14 cellular contexts compared by ENCODE assay signal in the genomic region with DNA sequence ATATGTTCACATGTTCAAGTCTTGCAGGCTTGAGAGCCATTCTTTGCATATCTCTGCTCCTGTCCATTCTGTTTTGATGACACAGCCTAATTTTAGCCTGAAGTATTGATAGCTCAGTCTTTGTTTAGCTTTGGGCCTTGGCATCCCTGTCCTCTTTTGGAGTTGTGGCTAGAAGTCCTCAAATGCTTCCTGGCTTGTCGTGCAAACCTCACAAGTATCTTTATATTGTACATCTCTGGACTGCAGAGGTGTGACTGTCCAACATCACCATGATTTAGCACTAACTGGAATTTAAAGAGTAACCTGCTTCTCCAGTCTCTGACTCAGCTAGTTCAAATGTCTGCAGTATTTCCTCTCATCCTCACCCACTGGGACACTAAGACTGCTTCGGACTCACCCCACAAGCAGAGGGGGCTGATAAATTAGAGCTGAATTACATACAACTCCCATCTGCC. TPM values are rescaled to one million over a fixed set of nuclear protein-coding genes. Genes with fewer than 3 reads are reported as not detected.
DNase-seq lines count a peak whose midpoint lies in the region; FAIRE-seq and TF ChIP-seq lines count a peak whose summit lies in the region.
"Had no signal": no experiment of that assay in that cellular context is flagged by ENCODE, and none has a peak within 500 bp of the region (broad histone marks: within the 10 kb centered on the region; RNA-seq: fewer than 3 reads in every experiment).

No MANE protein-coding gene starts in this region.

- no peak overlapping the region for H3K9ac ChIP-seq in astrocyte (ENCODE audit: low read length)
- H3K9ac ChIP-seq in mesenchymal stem cell (ENCODE audit: low read length), result no peak overlapping the region

- H3K9me3 ChIP-seq in astrocyte (ENCODE audit: insufficient read depth, low read depth, low read length) (peaks cover 3% of the 10 kb centered on the region), mesenchymal stem cell (ENCODE audit: control insufficient read depth, low read length) (peaks cover 18% of the 10 kb centered on the region)

- H3K4me1 ChIP-seq in astrocyte (ENCODE audit: insufficient read depth, low read length), result peaks cover 9% of the 10 kb centered on the region
- peaks cover 3% of the 10 kb centered on the region for H3K4me1 ChIP-seq in mesenchymal stem cell (ENCODE audit: control insufficient read depth, insufficient read depth, low read depth, low read length)

- TF ChIP-seq CTCF in astrocyte (IDR thresholded peaks at IDR 0.05; ENCODE audit: insufficient read depth, low read depth, low read length), result no peak

- H3K4me3 ChIP-seq in astrocyte (ENCODE audit: insufficient read depth, low read depth, low read length), result no peak overlapping the region
- H3K4me3 ChIP-seq in mesenchymal stem cell (ENCODE audit: insufficient read depth in 1 of 2, low read depth in 1 of 2, low read length in 2 of 2), result no peak overlapping the region
- H3K4me3 ChIP-seq: tibial nerve had no signal

- H3K36me3 Mint-ChIP-seq in astrocyte (ENCODE audit: low read depth, unreplicated experiment), result peaks cover 10% of the 10 kb centered on the region

- no peak overlapping the region for H3K4ac ChIP-seq in mesenchymal stem cell (ENCODE audit: low read depth in 1 of 2, low read length in 2 of 2)

- peak overlapping the region; percentile 37 for H3K4me2 ChIP-seq in astrocyte (ENCODE audit: low read length)
- H3K4me2 ChIP-seq in mesenchymal stem cell (ENCODE audit: low read length, poor library complexity, severe bottlenecking), result no peak overlapping the region

- no peak overlapping the region for H2BK15ac ChIP-seq in mesenchymal stem cell (ENCODE audit: low read depth, poor library complexity, severe bottlenecking)

- FAIRE-seq in astrocyte (lab: Jason Lieb, UNC), result peak; percentile 13

- H3K23ac ChIP-seq in mesenchymal stem cell (ENCODE audit: low read length in 2 of 2), result no peak overlapping the region

- no peaks in the 10 kb centered on the region for H4K20me1 ChIP-seq in astrocyte (ENCODE audit: insufficient read depth, low read length)

- no peak overlapping the region for H2AFZ ChIP-seq in astrocyte (ENCODE audit: low read depth, low read length)
- no peak overlapping the region for H2AFZ ChIP-seq in mesenchymal stem cell (ENCODE audit: low read depth, low read length)

- H2BK120ac ChIP-seq in mesenchymal stem cell (ENCODE audit: low read depth, low read length), result no peak overlapping the region

- H3K4me1 Mint-ChIP-seq in astrocyte (ENCODE audit: low read depth, unreplicated experiment), result peaks cover 16% of the 10 kb centered on the region
- H3K4me1 Mint-ChIP-seq: endodermal cell had no signal

- H3K18ac ChIP-seq in mesenchymal stem cell (ENCODE audit: low read depth in 1 of 2, low read length in 2 of 2), result no peak overlapping the region

- no peak overlapping the region for H2BK12ac ChIP-seq in mesenchymal stem cell (ENCODE audit: low read length in 2 of 2)

- no peak overlapping the region for H4K8ac ChIP-seq in mesenchymal stem cell (ENCODE audit: low read length)

- H3K27me3 Mint-ChIP-seq in astrocyte (ENCODE audit: low read depth, unreplicated experiment), result no peaks in the 10 kb centered on the region

- no peaks in the 10 kb centered on the region for H3K79me2 ChIP-seq in astrocyte (ENCODE audit: insufficient read depth, low read length)

- H4K91ac ChIP-seq in mesenchymal stem cell (ENCODE audit: low read length), result no peak overlapping the region

- H3K9me3 Mint-ChIP-seq in astrocyte (ENCODE audit: unreplicated experiment), result peaks cover 40% of the 10 kb centered on the region

- H3K27ac ChIP-seq in astrocyte (ENCODE audit: low read depth, low read length) (no peak overlapping the region), mesenchymal stem cell (ENCODE audit: low read length, poor library complexity, severe bottlenecking) (peak overlapping the region; percentile 32)
- H3K27ac ChIP-seq: HL-60, tibial nerve had no signal

- H3K27ac Mint-ChIP-seq in astrocyte (ENCODE audit: unreplicated experiment), result peak overlapping the region; percentile 96
- H3K27ac Mint-ChIP-seq: endodermal cell had no signal

- no peak overlapping the region for H2AK5ac ChIP-seq in mesenchymal stem cell (ENCODE audit: low read length, severe bottlenecking)

- DNase-seq in EH (ENCODE audit: low read depth), result peak; percentile 51
- peak; percentile 63 for DNase-seq in astrocyte (ENCODE audit: low read depth)
- peak; percentile 13 for DNase-seq in mesenchymal stem cell
- no peak for DNase-seq in stimulated activated CD8-positive, alpha-beta memory T cell treated with anti-CD3 and anti-CD28 coated beads, Interleukin-4, amount 100 ng/mL, for 48 hours
- DNase-seq in DMS153 (lab: John Stamatoyannopoulos, UW), result no peak
- DNase-seq in NCI-H1930 (lab: John Stamatoyannopoulos, UW), result no peak
- DNase-seq: activated CD8-positive, alpha-beta memory T cell treated with anti-CD3 and anti-CD28 coated beads, Interleukin-2, amount 50 U/mL, for 48 hours; amygdala; endodermal cell; hippocampal formation; NCI-H446 treated with DMSO at 0.1 percent for 48 hours; retina had no signal

- no peak overlapping the region for H3K4me3 Mint-ChIP-seq in astrocyte (ENCODE audit: unreplicated experiment)
- H3K4me3 Mint-ChIP-seq: endodermal cell had no signal

- H3K27me3 ChIP-seq in astrocyte (ENCODE audit: insufficient read depth, low read length) (no peaks in the 10 kb centered on the region), mesenchymal stem cell (ENCODE audit: control insufficient read depth in 1 of 2, insufficient read depth in 1 of 2, low read length in 2 of 2) (no peaks in the 10 kb centered on the region)
- H3K27me3 ChIP-seq: tibial nerve had no signal

- no peaks in the 10 kb centered on the region for H3K79me1 ChIP-seq in mesenchymal stem cell (replicated peaks; ENCODE audit: low read length, poor library complexity, severe bottlenecking)

- no peak overlapping the region for H2BK5ac ChIP-seq in mesenchymal stem cell (ENCODE audit: low read depth, low read length, poor library complexity, severe bottlenecking)

- no peak overlapping the region for H3K14ac ChIP-seq in mesenchymal stem cell (ENCODE audit: low read length in 2 of 2)

- WGBS in mesenchymal stem cell, result 46% methylated on average over 2 of the region's 2 CpGs

- H3K36me3 ChIP-seq in astrocyte (ENCODE audit: insufficient read depth, low read length) (no peaks in the 10 kb centered on the region), mesenchymal stem cell (ENCODE audit: control insufficient read depth in 1 of 2, insufficient read depth in 2 of 2, low read depth in 1 of 2, low read length in 2 of 2) (peaks cover 0 to 7% of the 10 kb centered on the region in 2 experiments)

RNA-seq across cellular contexts. Expression of gene PFN4, which starts 11.7 kb away (rescaled TPM):
- total RNA-seq in astrocyte, result 0.48 and 0.64 TPM in 2 replicates
- 0.55 TPM for polyA plus RNA-seq in mesenchymal stem cell (2013, experiment 1 of 2)
- 0.42 TPM for polyA plus RNA-seq in mesenchymal stem cell (2013, experiment 2 of 2)

RNA-seq across cellular contexts. Expression of gene FAM228B, which starts 11.8 kb away (rescaled TPM):
- 9.7 and 10.4 TPM in 2 replicates for total RNA-seq in astrocyte
- 13.6 TPM for polyA plus RNA-seq in mesenchymal stem cell (2013, experiment 1 of 2)
- polyA plus RNA-seq in mesenchymal stem cell (2013, experiment 2 of 2), result 14.8 TPM

RNA-seq across cellular contexts. Expression of gene TP53I3, which starts 26.8 kb away (rescaled TPM):
- total RNA-seq in astrocyte, result 83.6 and 93.2 TPM in 2 replicates
- 41.1 TPM for polyA plus RNA-seq in mesenchymal stem cell (2013, experiment 1 of 2)
- polyA plus RNA-seq in mesenchymal stem cell (2013, experiment 2 of 2), result 39.5 TPM

RNA-seq across cellular contexts. Expression of gene SF3B6, which starts 35.3 kb away (rescaled TPM):
- total RNA-seq in astrocyte, result 105 and 106 TPM in 2 replicates
- 211 TPM for polyA plus RNA-seq in mesenchymal stem cell (2013, experiment 1 of 2)
- polyA plus RNA-seq in mesenchymal stem cell (2013, experiment 2 of 2), result 225 TPM

Comparison
In these comparisons a context has a peak if more than half of its experiments do, and no peak if none do; other contexts are left out.
1. DNase-seq: peak in EH (single experiment), astrocyte (single experiment) and mesenchymal stem cell (single experiment); none in stimulated activated CD8-positive, alpha-beta memory T cell treated with anti-CD3 and anti-CD28 coated beads, Interleukin-4, amount 100 ng/mL, for 48 hours (single experiment), DMS153 (single experiment) and NCI-H1930 (0 of 2).